ENCODE assay signal across 18 cellular contexts in genomic region chr3:46676601-46677071, GRCh38. TPM values are rescaled to one million over a fixed set of nuclear protein-coding genes. Genes with fewer than 3 reads are reported as not detected.
A peak's percentile ranks its signal among the peaks of the same experiment; 100 is the strongest.
DNase-seq lines count a peak whose midpoint lies in the region; ATAC-seq, FAIRE-seq and TF ChIP-seq lines count a peak whose summit lies in the region.
"Had no signal": no experiment of that assay in that cellular context is flagged by ENCODE, and none has a peak within 500 bp of the region (broad histone marks: within the 10 kb centered on the region; RNA-seq: fewer than 3 reads in every experiment).

No MANE protein-coding gene starts in this region.

- H3K27me3 ChIP-seq in NT2/D1 (ENCODE audit: insufficient read depth, insufficient read length): no peaks in the 10 kb centered on the region
- no peaks in the 10 kb centered on the region for H3K27me3 ChIP-seq in sigmoid colon

- H3K36me3 ChIP-seq in NT2/D1 (ENCODE audit: insufficient read depth, insufficient read length, low read length): peaks cover 17% of the 10 kb centered on the region
- peaks cover 0 to 4% of the 10 kb centered on the region in 2 donors for H3K36me3 ChIP-seq in kidney (ENCODE audit: control insufficient read depth in 1 of 2, insufficient read depth in 2 of 2, low read length in 2 of 2)
- H3K36me3 ChIP-seq in sigmoid colon: no peaks in the 10 kb centered on the region

- no peak for TF ChIP-seq POLR2A in sigmoid colon (IDR thresholded peaks at IDR 0.05)

- no peak for DNase-seq in NT2/D1 (ENCODE audit: low read depth, low spot score)
- DNase-seq in chondrocyte (ENCODE audit: low spot score): peak; percentile 83
- DNase-seq in kidney: peak; percentile 74
- peak; percentile 61 for DNase-seq in sigmoid colon
- no peak for DNase-seq in AG08396 (ENCODE audit: low spot score)
- no peak for DNase-seq in pons (ENCODE audit: low spot score)
- DNase-seq: Karpas-422, MM.1S, NCI-H1092 treated with DMSO at 0.1 percent for 48 hours, NCI-H2081 treated with DMSO at 0.1 percent for 48 hours, NCI-H510A treated with DMSO at 0.1 percent for 48 hours, SIG-M5 had no signal

- H3K9ac ChIP-seq in NT2/D1 (ENCODE audit: insufficient read length, low read depth): peak overlapping the region; percentile 17
- no peak overlapping the region for H3K9ac ChIP-seq in kidney (ENCODE audit: low read length in 2 of 2)

- TF ChIP-seq CTCF in chondrocyte (IDR thresholded peaks at IDR 0.05) (no peak), kidney (IDR thresholded peaks at IDR 0.05; ENCODE audit: borderline replicate concordance, extremely low read depth, insufficient read depth) (no peak), sigmoid colon (IDR thresholded peaks at IDR 0.05) (no peak)

- H3K27ac ChIP-seq in kidney (ENCODE audit: low read depth in 2 of 2, low read length in 2 of 2) (peak overlapping the region in 1 of 2 donors; percentile 28), sigmoid colon (no peak overlapping the region)
- H3K27ac ChIP-seq: C4-2B had no signal

- H3K36me3 Mint-ChIP-seq in chondrocyte (ENCODE audit: low read depth): peaks cover 3% of the 10 kb centered on the region

- no peak overlapping the region for H3K4me3 Mint-ChIP-seq in chondrocyte (ENCODE audit: unreplicated experiment)

- intact Hi-C loops in kidney (cut with DNase I): no loop called here
- intact Hi-C loops in sigmoid colon (cut with DNase I): no loop called here

- no peak overlapping the region for H3K4me3 ChIP-seq in NT2/D1 (ENCODE audit: insufficient read length, low read depth)
- H3K4me3 ChIP-seq in kidney (ENCODE audit: low read length in 2 of 2): no peak overlapping the region
- H3K4me3 ChIP-seq in sigmoid colon: no peak overlapping the region

- H3K9me3 ChIP-seq in NT2/D1 (ENCODE audit: insufficient read depth, low read length): no peaks in the 10 kb centered on the region
- no peaks in the 10 kb centered on the region for H3K9me3 ChIP-seq in kidney (ENCODE audit: control insufficient read depth in 1 of 2, low read length in 2 of 2)
- H3K9me3 ChIP-seq in sigmoid colon: no peaks in the 10 kb centered on the region

- no peaks in the 10 kb centered on the region for H3K4me1 Mint-ChIP-seq in chondrocyte (ENCODE audit: low read depth)

- no peak for TF ChIP-seq EP300 in sigmoid colon (IDR thresholded peaks at IDR 0.05)

- peaks cover 3% of the 10 kb centered on the region for H3K27me3 Mint-ChIP-seq in chondrocyte (ENCODE audit: low read depth)

- no peak overlapping the region for H3K27ac Mint-ChIP-seq in chondrocyte (ENCODE audit: unreplicated experiment)

- ATAC-seq in HG03571 (IDR thresholded peaks at IDR 0.05; ENCODE audit: unreplicated experiment): no peak
- ATAC-seq in HG02588 (IDR thresholded peaks at IDR 0.05; ENCODE audit: unreplicated experiment): no peak

- no peaks in the 10 kb centered on the region for H3K9me3 Mint-ChIP-seq in chondrocyte (ENCODE audit: low read depth)

- WGBS in sigmoid colon, 2 donors: 81 to 86% methylated on average over 12 of the region's 12 CpGs

- no peak for FAIRE-seq in kidney (lab: Jason Lieb, UNC)
- FAIRE-seq: RCC 7860 had no signal

- peaks cover 23% of the 10 kb centered on the region for H3K4me1 ChIP-seq in NT2/D1 (ENCODE audit: insufficient read depth, insufficient read length)
- H3K4me1 ChIP-seq in kidney (ENCODE audit: control insufficient read depth in 1 of 2, insufficient read depth in 1 of 2, low read depth in 1 of 2, low read length in 2 of 2): no peaks in the 10 kb centered on the region
- H3K4me1 ChIP-seq in sigmoid colon: no peaks in the 10 kb centered on the region

RNA-seq across cellular contexts. Expression of gene ALS2CL, which starts 16.8 kb away (rescaled TPM):
- total RNA-seq in chondrocyte (1.4 to 5.2 TPM (median 3.6 TPM) in 3 replicates), kidney (78.9 TPM), sigmoid colon (10 to 100 TPM in 1 of 4 donors, 1 to 10 TPM in 3; 3.9 to 10.5 (median 4.3) TPM)
- polyA plus RNA-seq in kidney (ENCODE audit: insufficient read depth, low read depth, low replicate concordance) (43.0 TPM), sigmoid colon (10 to 100 TPM in 1 of 3 donors, 1 to 10 TPM in 2; 5.4 to 35.0 (median 6.0) TPM)

RNA-seq across cellular contexts. Expression of gene TMIE, which starts 24.6 kb away (rescaled TPM):
- total RNA-seq in chondrocyte (0.25 TPM in 1 of 3 replicates, not detected in the others), kidney (0.79 TPM), sigmoid colon (1 to 10 TPM in 2 of 4 donors, under 1 TPM in 1, not detected in 1; 0.81 to 1.8 (median 1.8) TPM)
- polyA plus RNA-seq in kidney (ENCODE audit: insufficient read depth, low read depth, low replicate concordance) (1.3 TPM), sigmoid colon (under 1 TPM in 1 of 3 donors, not detected in 2; 0.63 TPM)
- total RNA-seq: A673, H4 had no signal

RNA-seq across cellular contexts. Expression of gene PRSS50, which starts 41.0 kb away (rescaled TPM):
- total RNA-seq in chondrocyte: not detected in 3 replicates
- total RNA-seq in kidney: 0.35 TPM
- polyA plus RNA-seq in kidney (ENCODE audit: insufficient read depth, low read depth, low replicate concordance): 0.19 TPM
- total RNA-seq in sigmoid colon: 1 to 10 TPM in 1 of 4 donors, under 1 TPM in 2, not detected in 1; 0.16 to 1.1 (median 0.81) TPM
- polyA plus RNA-seq in sigmoid colon: under 1 TPM in 1 of 3 donors, not detected in 2; 0.03 TPM
- total RNA-seq: A673, H4 had no signal

Comparison
In these comparisons a context has a peak if more than half of its experiments do, and no peak if none do; other contexts are left out.
1. DNase-seq: peak in chondrocyte (single experiment), kidney (single experiment) and sigmoid colon (single experiment); none in NT2/D1 (single experiment), AG08396 (single experiment) and pons (single experiment).